17 cellular contexts compared by ENCODE assay signal in the genomic region with DNA sequence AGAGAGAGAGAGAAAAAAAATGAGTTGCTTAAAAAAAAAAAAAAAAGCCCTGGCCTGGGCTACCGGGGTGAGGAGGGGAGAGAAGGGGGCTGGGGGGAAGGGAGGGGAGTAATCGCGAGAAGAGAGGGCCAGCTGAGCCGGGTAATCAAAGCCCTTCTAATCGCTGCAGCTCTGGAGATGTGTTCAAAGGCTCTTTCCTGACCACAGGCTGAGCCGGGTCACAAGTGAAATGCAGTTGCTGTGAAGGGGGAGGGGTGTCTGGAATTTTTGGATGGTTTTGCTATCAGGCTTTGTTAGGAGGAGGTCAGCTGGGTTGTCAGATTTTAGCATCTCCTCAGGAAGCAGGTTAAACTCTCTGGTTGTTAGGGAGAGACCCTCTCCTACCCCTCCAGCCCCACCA.
A peak's percentile ranks its signal among the peaks of the same experiment; 100 is the strongest.
DNase-seq lines count a peak whose midpoint lies in the region; ATAC-seq, FAIRE-seq and TF ChIP-seq lines count a peak whose summit lies in the region.
"Had no signal": no experiment of that assay in that cellular context is flagged by ENCODE, and none has a peak within 500 bp of the region (broad histone marks: within the 10 kb centered on the region; RNA-seq: fewer than 3 reads in every experiment).

No MANE protein-coding gene starts in this region.

- CTCF ChIA-PET in HepG2 (lab: Yijun Ruan, JAX; ENCODE audit: low intra/inter-chr PET ratio, low total read pairs) = no interaction called here

- no peak for TF ChIP-seq CTCF in HepG2 (CRISPR knock-in tag; IDR thresholded peaks at IDR 0.05)
- no peak for TF ChIP-seq CTCF in right lobe of liver (IDR thresholded peaks at IDR 0.05)
- no peak for TF ChIP-seq CTCF in tibial artery (IDR thresholded peaks at IDR 0.05)

- H4K20me1 ChIP-seq in HepG2 (ENCODE audit: insufficient read depth, low read length) = no peaks in the 10 kb centered on the region

- H3K9ac ChIP-seq in HepG2 (ENCODE audit: insufficient read depth, low read depth, low read length) = no peak overlapping the region

- no TSS peak for BruUV-seq in HepG2 (replicated peaks; lab: Mats Ljungman, UMichigan)

- TF ChIP-seq POLR2A in HepG2 (IDR thresholded peaks at IDR 0.05; ENCODE audit: insufficient read depth in 1 of 2, low read depth in 2 of 2, low read length in 2 of 2) = no peak
- TF ChIP-seq POLR2A in right lobe of liver (IDR thresholded peaks at IDR 0.05) = no peak

- no peak overlapping the region for H2AFZ ChIP-seq in HepG2 (ENCODE audit: low read length)

- intact Hi-C loops in HepG2 (cut with micrococcal nuclease; ENCODE audit: unreplicated experiment) (no loop called here), right lobe of liver (cut with DNase I) (no loop called here), aorta (cut with DNase I) (no loop called here), tibial artery (cut with DNase I; ENCODE audit: low total_unique reads) (no loop called here)

- peak overlapping the region; percentile 16; the same call in 1 of the 2 replicates for H3K4me2 ChIP-seq in HepG2 (ENCODE audit: low read depth, low read length)

- POLR2A ChIA-PET in HepG2 (lab: Yijun Ruan, JAX) = no interaction called here

- H3K4me3 ChIP-seq in HepG2 (replicated peaks in 1 of 3; ENCODE audit: insufficient read depth in 1 of 3, low read depth in 2 of 3, low read length in 3 of 3) (no peak overlapping the region), right lobe of liver (no peak overlapping the region), aorta (ENCODE audit: low read length in 2 of 2) (no peak overlapping the region), tibial artery (no peak overlapping the region)

- in situ Hi-C loops in HepG2 (cut with HindIII; ENCODE audit: extremely low pct_ligation_motif_present, low pct_unique_long_range_greater_than_20kb) = no loop called here

- H3K36me3 ChIP-seq in HepG2 (replicated peaks in 1 of 2; ENCODE audit: control insufficient read depth in 1 of 2, insufficient read depth in 2 of 2, low read length in 2 of 2) (no peaks in the 10 kb centered on the region), right lobe of liver (no peaks in the 10 kb centered on the region), aorta (ENCODE audit: control insufficient read depth in 1 of 2, insufficient read depth in 2 of 2, low read length in 1 of 2) (no peaks in the 10 kb centered on the region), tibial artery (no peaks in the 10 kb centered on the region)

- DNase-seq in HepG2 (ENCODE audit: low spot score) (peak; percentile 48), right lobe of liver (no peak), amniotic epithelial cell (ENCODE audit: low read depth) (peak; percentile 26), left kidney (ENCODE audit: low read depth, low spot score) (peak; percentile 62), aorta (no peak), tibial artery (no peak)
- DNase-seq in activated CD8-positive, alpha-beta memory T cell treated with anti-CD3 and anti-CD28 coated beads, Interleukin-2, amount 50 U/mL, for 4 hours = no peak
- DNase-seq: amygdala, cortex of kidney, HCEC 1CT, hypothalamus, midbrain, MM.1S, NCI-H2171, posterior cingulate gyrus had no signal

- H3K27ac ChIP-seq in HepG2 (ENCODE audit: extremely low read length, insufficient read depth, low read length) (no peak overlapping the region), right lobe of liver (no peak overlapping the region), aorta (ENCODE audit: low read depth in 1 of 2, low read length in 2 of 2) (no peak overlapping the region), tibial artery (no peak overlapping the region)

- H3K4me1 ChIP-seq in HepG2 (ENCODE audit: insufficient read depth, low read length) (peaks cover 23% of the 10 kb centered on the region), right lobe of liver (peaks cover 0 to 10% (median 4%) of the 10 kb centered on the region in 4 donors), aorta (ENCODE audit: control insufficient read depth in 1 of 2, insufficient read depth in 2 of 2, low read length in 2 of 2) (no peaks in the 10 kb centered on the region), tibial artery (peaks cover 0 to 12% (median 0%) of the 10 kb centered on the region in 4 donors)

- H3K79me2 ChIP-seq in HepG2 (ENCODE audit: insufficient read depth, low read length) = no peaks in the 10 kb centered on the region

- peaks cover 3% of the 10 kb centered on the region in 2 experiments; a peak in 2 of 5 replicates for H3K27me3 ChIP-seq in HepG2 (ENCODE audit: control insufficient read depth in 1 of 2, insufficient read depth in 2 of 2, low read length in 2 of 2)
- H3K27me3 ChIP-seq in right lobe of liver = no peaks in the 10 kb centered on the region
- H3K27me3 ChIP-seq in aorta (ENCODE audit: control insufficient read depth in 1 of 2, insufficient read depth in 2 of 2, low read length in 1 of 2) = no peaks in the 10 kb centered on the region
- no peaks in the 10 kb centered on the region for H3K27me3 ChIP-seq in tibial artery

- 4% methylated on average over 6 of the region's 6 CpGs for WGBS in HepG2 (ENCODE audit: low lambda C conversion rate)
- WGBS in right lobe of liver (ENCODE audit: insufficient coverage, low coverage, low lambda C conversion rate, missing lambda C conversion rate) = 45% methylated on average over 5 of the region's 6 CpGs
- WGBS in aorta, 2 donors = 61 to 62% methylated on average over 6 of the region's 6 CpGs

- ATAC-seq in HepG2 (peak; percentile 66), right lobe of liver (no peak), aorta (ENCODE audit: low FRiP score) (peak; percentile 15), HG03460 (IDR thresholded peaks at IDR 0.05; ENCODE audit: unreplicated experiment) (no peak)
- ATAC-seq: Panc1 had no signal

- no peak for FAIRE-seq in HepG2 (lab: Jason Lieb, UNC)

- TF ChIP-seq RAD21 in HepG2 (CRISPR knock-in tag; IDR thresholded peaks at IDR 0.05) = no peak

- no peaks in the 10 kb centered on the region for H3K9me3 ChIP-seq in HepG2 (ENCODE audit: low read length)
- H3K9me3 ChIP-seq in right lobe of liver = no peaks in the 10 kb centered on the region
- H3K9me3 ChIP-seq in aorta (ENCODE audit: control insufficient read depth, low read length) = no peaks in the 10 kb centered on the region
- no peaks in the 10 kb centered on the region for H3K9me3 ChIP-seq in tibial artery

- TF ChIP-seq EP300 in HepG2 (IDR thresholded peaks at IDR 0.05; ENCODE audit: low read depth in 2 of 2, low read length in 2 of 2) (no peak), HepG2 (CRISPR knock-in tag; IDR thresholded peaks at IDR 0.05; ENCODE audit: borderline replicate concordance) (no peak)

TF ChIP-seq in HepG2, 621 proteins besides CTCF, POLR2A, EP300 and RAD21 (continues in another document):
- TF ChIP-seq ZFYVE20 (CRISPR knock-in tag; IDR thresholded peaks at IDR 0.05; ENCODE audit: borderline replicate concordance, low read depth) = no peak
- peak; percentile 75 for TF ChIP-seq CHD2 (IDR thresholded peaks at IDR 0.05; ENCODE audit: low read depth, low read length)
- TF ChIP-seq, protein P1, sequence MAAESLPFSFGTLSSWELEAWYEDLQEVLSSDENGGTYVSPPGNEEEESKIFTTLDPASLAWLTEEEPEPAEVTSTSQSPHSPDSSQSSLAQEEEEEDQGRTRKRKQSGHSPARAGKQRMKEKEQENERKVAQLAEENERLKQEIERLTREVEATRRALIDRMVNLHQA (CRISPR knock-in tag; IDR thresholded peaks at IDR 0.05) = no peak
- TF ChIP-seq CHCHD3 (CRISPR knock-in tag; IDR thresholded peaks at IDR 0.05) = no peak
- TF ChIP-seq TRAFD1 (CRISPR knock-in tag; IDR thresholded peaks at IDR 0.05; ENCODE audit: borderline replicate concordance) = no peak
- no peak for TF ChIP-seq U2AF1 (optimal IDR thresholded peaks at IDR 0.05; ENCODE audit: low read depth, low read length)
- TF ChIP-seq ZSCAN5A (CRISPR knock-in tag; IDR thresholded peaks at IDR 0.05; ENCODE audit: borderline replicate concordance) = no peak
- TF ChIP-seq, protein P2, sequence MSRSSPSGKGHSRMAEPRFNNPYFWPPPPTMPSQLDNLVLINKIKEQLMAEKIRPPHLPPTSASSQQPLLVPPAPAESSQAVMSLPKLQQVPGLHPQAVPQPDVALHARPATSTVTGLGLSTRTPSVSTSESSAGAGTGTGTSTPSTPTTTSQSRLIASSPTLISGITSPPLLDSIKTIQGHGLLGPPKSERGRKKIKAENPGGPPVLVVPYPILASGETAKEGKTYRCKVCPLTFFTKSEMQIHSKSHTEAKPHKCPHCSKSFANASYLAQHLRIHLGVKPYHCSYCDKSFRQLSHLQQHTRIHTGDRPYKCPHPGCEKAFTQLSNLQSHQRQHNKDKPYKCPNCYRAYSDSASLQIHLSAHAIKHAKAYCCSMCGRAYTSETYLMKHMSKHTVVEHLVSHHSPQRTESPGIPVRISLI (CRISPR knock-in tag; IDR thresholded peaks at IDR 0.05; ENCODE audit: borderline replicate concordance) = no peak
- TF ChIP-seq EHMT2 (IDR thresholded peaks at IDR 0.05; ENCODE audit: borderline replicate concordance, low read depth, low read length) = no peak

Comparison
In these comparisons a context has a peak if more than half of its experiments do, and no peak if none do; other contexts are left out.
1. ATAC-seq: peak in HepG2 (single experiment) and aorta (single experiment); none in right lobe of liver (0 of 4) and HG03460 (single experiment).
2. DNase-seq: peak in HepG2 (single experiment), amniotic epithelial cell (single experiment) and left kidney (single experiment); none in right lobe of liver (0 of 3), aorta (0 of 2), activated CD8-positive, alpha-beta memory T cell treated with anti-CD3 and anti-CD28 coated beads, Interleukin-2, amount 50 U/mL, for 4 hours (single experiment) and tibial artery (0 of 2).